In genomic region chr9:22040760-22041159, GRCh38 we compare ENCODE assay signal across 17 cellular contexts. TPM values are rescaled to one million over a fixed set of nuclear protein-coding genes. Genes with fewer than 3 reads are reported as not detected.
DNase-seq lines count a peak whose midpoint lies in the region; ATAC-seq, FAIRE-seq and TF ChIP-seq lines count a peak whose summit lies in the region.
"Had no signal": no experiment of that assay in that cellular context is flagged by ENCODE, and none has a peak within 500 bp of the region (broad histone marks: within the 10 kb centered on the region; RNA-seq: fewer than 3 reads in every experiment).

No MANE protein-coding gene starts in this region.

- H3F3A ChIP-seq in PC-9 (ENCODE audit: insufficient read depth, low read depth): peaks cover 33% of the 10 kb centered on the region

- no peak overlapping the region for H3K9ac ChIP-seq in parathyroid adenoma

- H3K4me2 ChIP-seq in PC-9: peak overlapping the region; percentile 72
- peak overlapping the region; percentile 15 for H3K4me2 ChIP-seq in parathyroid adenoma (ENCODE audit: low read length)

- POLR2A ChIA-PET in PC-9 (lab: Charles Lee; ENCODE audit: unreplicated experiment): interaction anchor here (0.6 kb wide), 1 partner anchor 44 kb away, joined by 3 read pairs; no protein-coding TSS in a partner anchor

- BruUV-seq in PC-9 (replicated peaks; lab: Mats Ljungman, UMichigan): no TSS peak

- CTCF ChIA-PET in PC-9 (lab: Charles Lee): interaction anchor here (0.6 kb wide), 1 partner anchor 91 kb away, joined by 15 read pairs; no protein-coding TSS in a partner anchor

- peaks cover 66% of the 10 kb centered on the region for H3K4me1 ChIP-seq in PC-9 (replicated peaks; ENCODE audit: insufficient read depth)
- no peaks in the 10 kb centered on the region for H3K4me1 ChIP-seq in parathyroid adenoma
- H3K4me1 ChIP-seq: left ventricle myocardium inferior had no signal

- no peaks in the 10 kb centered on the region for H4K20me1 ChIP-seq in PC-9 (ENCODE audit: insufficient read depth)

- H3K36me3 ChIP-seq in PC-9 (ENCODE audit: low read depth) (no peaks in the 10 kb centered on the region), parathyroid adenoma (ENCODE audit: control insufficient read depth, insufficient read depth, low read length) (no peaks in the 10 kb centered on the region)
- H3K36me3 ChIP-seq: left ventricle myocardium inferior had no signal

- TF ChIP-seq CTCF in PC-9 (conservative IDR thresholded peaks at IDR 0.05) (no peak), parathyroid adenoma (IDR thresholded peaks at IDR 0.05) (no peak)

- intact Hi-C loops in PC-9 (cut with micrococcal nuclease; ENCODE audit: unreplicated experiment): loop anchor here (2.0 to 5.0 kb wide), 4 partner anchors 44 to 198 kb away; no protein-coding TSS in a partner anchor

- no peak overlapping the region; the same call in 1 of the 2 replicates for H2AFZ ChIP-seq in PC-9
- H2AFZ ChIP-seq in parathyroid adenoma: no peak overlapping the region

- no peaks in the 10 kb centered on the region for H3K27me3 ChIP-seq in PC-9 (ENCODE audit: insufficient read depth, low read depth)
- H3K27me3 ChIP-seq in parathyroid adenoma (ENCODE audit: control insufficient read depth, insufficient read depth, low read length): no peaks in the 10 kb centered on the region

- peak; percentile 8 for FAIRE-seq in endometrium (lab: Jason Lieb, UNC)

- no peak for ATAC-seq in HG02759 (IDR thresholded peaks at IDR 0.05; ENCODE audit: unreplicated experiment)
- ATAC-seq in GM19328 (IDR thresholded peaks at IDR 0.05; ENCODE audit: unreplicated experiment): no peak
- ATAC-seq: WTC11 had no signal

- H3K4me3 ChIP-seq in PC-9 (peak overlapping the region; percentile 20; the same call in 1 of the 2 replicates), parathyroid adenoma (ENCODE audit: low read depth, low read length) (no peak overlapping the region)
- H3K4me3 ChIP-seq: left ventricle myocardium inferior had no signal

- H3K79me2 ChIP-seq in PC-9 (ENCODE audit: low read depth): no peaks in the 10 kb centered on the region
- H3K79me2 ChIP-seq in parathyroid adenoma: no peaks in the 10 kb centered on the region

- H3K9me3 ChIP-seq in PC-9 (ENCODE audit: insufficient read depth, low read depth) (no peaks in the 10 kb centered on the region), parathyroid adenoma (ENCODE audit: control insufficient read depth, low read length) (no peaks in the 10 kb centered on the region)
- H3K9me3 ChIP-seq: Caco-2, left ventricle myocardium inferior had no signal

- DNase-seq in EH (ENCODE audit: low read depth) (peak; percentile 87), PC-9 (peak in 1 of 2 experiments; percentile 38), islet precursor cell (no peak)
- no peak for DNase-seq in stimulated activated CD4-positive, alpha-beta T cell treated with anti-CD3 and anti-CD28 coated beads, Interleukin-2, amount 100 ng/mL, for 24 hours
- DNase-seq: Caco-2; left ventricle myocardium inferior; NCI-H1092; NCI-H524; nucleus accumbens; SIG-M5; stimulated activated CD4-positive, alpha-beta T cell treated with anti-CD3 and anti-CD28 coated beads, Interleukin-1b, Interleukin-23, amount 100 ng/mL, for 48 hours; stimulated activated naive CD4-positive, alpha-beta T cell treated with Interleukin-2 at 50 U/mL for 16 hours had no signal

- no peaks in the 10 kb centered on the region for H3K9me2 ChIP-seq in PC-9 (ENCODE audit: insufficient read depth)

- H3K27ac ChIP-seq in PC-9 (peak overlapping the region; percentile 91), parathyroid adenoma (no peak overlapping the region)
- H3K27ac ChIP-seq: left ventricle myocardium inferior had no signal

RNA-seq across cellular contexts. Expression of gene CDKN2B, which starts 31.7 kb away (rescaled TPM):
- total RNA-seq in PC-9 (2021): 33.8 and 40.2 TPM in 2 replicates

RNA-seq across cellular contexts. Expression of gene CDKN2B-AS1, which starts 46.2 kb away (rescaled TPM):
- total RNA-seq in PC-9 (2021): 11.6 and 12.5 TPM in 2 replicates

RNA-seq across cellular contexts. Expression of gene CDKN2A, which starts 46.6 kb away (rescaled TPM):
- 282 and 404 TPM in 2 replicates for total RNA-seq in PC-9 (2021)
